In the genomic region with DNA sequence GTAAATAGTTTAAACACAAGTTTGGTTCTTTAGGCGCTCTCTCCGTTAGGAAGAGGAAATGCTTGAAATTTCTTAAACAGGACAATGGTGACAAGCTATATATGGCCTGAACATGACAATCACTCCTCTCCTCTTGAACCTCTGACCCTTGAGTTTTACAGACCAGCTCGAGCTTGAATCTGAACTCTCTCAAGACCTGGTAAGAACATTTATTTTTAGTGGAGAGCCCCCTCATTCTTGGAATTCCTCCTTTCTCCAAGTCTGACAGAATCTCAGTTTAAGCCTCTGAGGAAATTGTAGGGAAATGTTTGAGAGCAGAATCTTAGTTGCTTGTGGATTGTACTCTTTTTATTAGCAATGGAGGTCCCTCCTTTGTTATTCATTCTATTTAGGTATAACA, we compare ENCODE assay signal across 16 cellular contexts.
"Had no signal": no experiment of that assay in that cellular context is flagged by ENCODE, and none has a peak within 500 bp of the region (broad histone marks: within the 10 kb centered on the region; RNA-seq: fewer than 3 reads in every experiment).

No MANE protein-coding gene starts in this region.

- H3K36me3 Mint-ChIP-seq: activated naive CD8-positive, alpha-beta T cell treated with anti-CD3 and anti-CD28 coated beads for 36 hours; stimulated activated naive B cell treated with anti-CD40 and anti-IgM and Interleukin-4, amounts not matched to agents 10 μg/mL and 1 μg/mL and 100 μg/mL, for 72 hours had no signal

- H3K9me3 Mint-ChIP-seq: activated CD4-positive, alpha-beta memory T cell treated with anti-CD3 and anti-CD28 coated beads, Interleukin-2, amount 10 ng/mL, durations not matched to agents 7 days and 5 days; activated naive CD8-positive, alpha-beta T cell treated with anti-CD3 and anti-CD28 coated beads for 36 hours; stimulated activated naive B cell treated with anti-CD40 and anti-IgM and Interleukin-4, amounts not matched to agents 10 μg/mL and 1 μg/mL and 100 μg/mL, for 72 hours; T-helper 2 cell treated with Interferon-gamma antibody and Interleukin-4, amounts not matched to agents 5 μg/mL and 100 μg/mL, for 36 hours had no signal

- H3K27ac Mint-ChIP-seq: activated CD4-positive, alpha-beta memory T cell treated with anti-CD3 and anti-CD28 coated beads, Interleukin-2, amount 10 ng/mL, durations not matched to agents 7 days and 5 days; activated naive CD8-positive, alpha-beta T cell treated with anti-CD3 and anti-CD28 coated beads for 36 hours; stimulated activated naive B cell treated with anti-CD40 and anti-IgM and Interleukin-4, amounts not matched to agents 10 μg/mL and 1 μg/mL and 100 μg/mL, for 72 hours; T-helper 2 cell treated with Interferon-gamma antibody and Interleukin-4, amounts not matched to agents 5 μg/mL and 100 μg/mL, for 36 hours had no signal

- H3K27me3 ChIP-seq: hepatocyte, tibial nerve, vagina had no signal

- H3K27me3 Mint-ChIP-seq: activated CD4-positive, alpha-beta memory T cell treated with anti-CD3 and anti-CD28 coated beads, Interleukin-2, amount 10 ng/mL, durations not matched to agents 7 days and 5 days; activated naive CD8-positive, alpha-beta T cell treated with anti-CD3 and anti-CD28 coated beads for 36 hours; stimulated activated naive B cell treated with anti-CD40 and anti-IgM and Interleukin-4, amounts not matched to agents 10 μg/mL and 1 μg/mL and 100 μg/mL, for 72 hours had no signal

- H3K27ac ChIP-seq: hepatocyte, parathyroid adenoma, tibial nerve, vagina had no signal

- H3K9me3 ChIP-seq: tibial nerve, vagina had no signal

- H3K36me3 ChIP-seq: tibial nerve, vagina had no signal

- H3K4me1 ChIP-seq: parathyroid adenoma, vagina had no signal

- DNase-seq: activated CD4-positive, alpha-beta memory T cell treated with anti-CD3 and anti-CD28 coated beads, Interleukin-2, amount 10 ng/mL, durations not matched to agents 7 days and 5 days; activated CD4-positive, alpha-beta T cell treated with anti-CD3 and anti-CD28 coated beads for 1 hour; activated gamma-delta T cell treated with Interleukin-2 at 50 U/mL for 16 hours; activated naive CD8-positive, alpha-beta T cell treated with anti-CD3 and anti-CD28 coated beads for 36 hours; activated T-cell treated with anti-CD3 and anti-CD28 coated beads, Interleukin-2, amount 50 U/mL, for 48 hours; aorta; central memory CD4-positive, alpha-beta T cell; erythroblast; small intestine; stimulated activated naive B cell treated with anti-CD40 and anti-IgM and Interleukin-4, amounts not matched to agents 10 μg/mL and 1 μg/mL and 100 μg/mL, for 72 hours; SW 1271 had no signal

- ATAC-seq: stimulated activated naive B cell treated with anti-CD40 and anti-IgM and Interleukin-4, amounts not matched to agents 10 μg/mL and 1 μg/mL and 100 μg/mL, for 72 hours had no signal

- H3K4me3 ChIP-seq: hepatocyte, tibial nerve, vagina had no signal

- H3K4me1 Mint-ChIP-seq: activated CD4-positive, alpha-beta memory T cell treated with anti-CD3 and anti-CD28 coated beads, Interleukin-2, amount 10 ng/mL, durations not matched to agents 7 days and 5 days; activated naive CD8-positive, alpha-beta T cell treated with anti-CD3 and anti-CD28 coated beads for 36 hours had no signal

- H3K4me3 Mint-ChIP-seq: activated CD4-positive, alpha-beta memory T cell treated with anti-CD3 and anti-CD28 coated beads, Interleukin-2, amount 10 ng/mL, durations not matched to agents 7 days and 5 days; activated naive CD8-positive, alpha-beta T cell treated with anti-CD3 and anti-CD28 coated beads for 36 hours; stimulated activated naive B cell treated with anti-CD40 and anti-IgM and Interleukin-4, amounts not matched to agents 10 μg/mL and 1 μg/mL and 100 μg/mL, for 72 hours; T-helper 2 cell treated with Interferon-gamma antibody and Interleukin-4, amounts not matched to agents 5 μg/mL and 100 μg/mL, for 36 hours had no signal
